Comparison of ENCODE assay signal across 16 cellular contexts in the genomic region with DNA sequence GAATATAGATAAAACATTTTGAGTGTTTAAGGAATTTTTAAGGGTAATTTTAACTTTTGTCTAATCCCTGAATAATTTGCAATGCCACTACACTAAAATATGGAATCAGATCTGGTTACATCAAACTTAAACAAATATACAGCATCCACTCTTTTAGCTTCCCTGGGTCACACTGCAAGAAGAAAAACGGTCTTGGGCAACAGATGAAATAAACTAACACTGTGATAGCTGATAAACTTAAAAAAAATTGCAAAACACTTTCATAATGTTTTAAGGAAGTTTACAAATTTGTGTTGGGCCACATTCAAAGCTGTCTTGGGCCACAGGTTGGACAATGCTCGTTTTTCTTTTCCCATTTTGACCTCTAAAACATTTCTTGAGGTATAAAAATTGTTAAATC. TPM values are rescaled to one million over a fixed set of nuclear protein-coding genes. Genes with fewer than 3 reads are reported as not detected.
DNase-seq lines count a peak whose midpoint lies in the region; ATAC-seq and TF ChIP-seq lines count a peak whose summit lies in the region.
"Had no signal": no experiment of that assay in that cellular context is flagged by ENCODE, and none has a peak within 500 bp of the region (broad histone marks: within the 10 kb centered on the region; RNA-seq: fewer than 3 reads in every experiment).

No MANE protein-coding gene starts in this region.

- no TSS peak for BruUV-seq in mammary epithelial cell (replicated peaks; lab: Mats Ljungman, UMichigan)

- no peaks in the 10 kb centered on the region for H3K79me2 ChIP-seq in H9 (ENCODE audit: insufficient read depth, low read length)
- H3K79me2 ChIP-seq in mammary epithelial cell (ENCODE audit: insufficient read depth, low read length), result no peaks in the 10 kb centered on the region

- H3K27ac ChIP-seq in H9 (ENCODE audit: insufficient read length, low read depth, low read length), result no peak overlapping the region
- H3K27ac ChIP-seq in mammary epithelial cell (ENCODE audit: insufficient read depth, low read depth, low read length), result no peak overlapping the region
- H3K27ac ChIP-seq: SK-N-MC, suprapubic skin had no signal

- no peak overlapping the region for H3T11ph ChIP-seq in H9 (ENCODE audit: low read length)

- peak overlapping the region in 2 of 3 experiments; percentile 49 to 98; a peak in 3 of 7 replicates for H3K27ac Mint-ChIP-seq in H9
- H3K27ac Mint-ChIP-seq in T-cell, result peak overlapping the region; percentile 91 to 94
- peak overlapping the region in 4 of 6 donors; percentile 0 to 37 (median 24) for H3K27ac Mint-ChIP-seq in immature natural killer cell

- TF ChIP-seq CTCF in H9 (conservative IDR thresholded peaks at IDR 0.05), result no peak
- no peak for TF ChIP-seq CTCF in mammary epithelial cell (conservative IDR thresholded peaks at IDR 0.05 in 1 of 2, IDR thresholded peaks at IDR 0.05 in 1 of 2; ENCODE audit: extremely low read depth in 1 of 2, insufficient read depth in 1 of 2, low read depth in 1 of 2, low read length in 2 of 2)

- no peak overlapping the region for H3K14ac ChIP-seq in H9 (ENCODE audit: insufficient read depth, low read length)

- H3K4me1 ChIP-seq in H9 (ENCODE audit: insufficient read depth, low read length) (peaks cover 3% of the 10 kb centered on the region; the same call in 1 of the 2 replicates), mammary epithelial cell (ENCODE audit: insufficient read depth, low read length) (peaks cover 11% of the 10 kb centered on the region)
- H3K4me1 ChIP-seq: suprapubic skin had no signal

- no peak overlapping the region for H2AK5ac ChIP-seq in H9 (ENCODE audit: insufficient read length, low read length)

- ATAC-seq in T-cell (replicated peaks in 1 of 4), result no peak
- ATAC-seq in HG03095 (IDR thresholded peaks at IDR 0.05; ENCODE audit: unreplicated experiment), result no peak
- no peak for ATAC-seq in HG03354 (IDR thresholded peaks at IDR 0.05; ENCODE audit: poor library complexity, severe bottlenecking, unreplicated experiment)
- ATAC-seq: right cardiac atrium had no signal

- POLR2A ChIA-PET in T-cell (lab: Charles Lee), result no interaction called here

- no peak overlapping the region for H2BK20ac ChIP-seq in H9 (ENCODE audit: low read depth, low read length, poor library complexity, severe bottlenecking)

- H3K56ac ChIP-seq in H9 (ENCODE audit: insufficient read length, low read depth, low read length), result no peak overlapping the region

- no peak overlapping the region for H2BK15ac ChIP-seq in H9 (ENCODE audit: low read depth, low read length)

- H3K36me3 ChIP-seq in mammary epithelial cell (ENCODE audit: insufficient read depth, low read length), result peaks cover 9% of the 10 kb centered on the region

- WGBS in H9 (ENCODE audit: extremely low coverage, insufficient read length, low lambda C conversion rate), result no CpG with 5 or more reads among the region's 2 CpGs
- 42% methylated on average over 2 of the region's 2 CpGs for WGBS in mammary epithelial cell (ENCODE audit: low coverage, missing lambda C conversion rate)

- H3K9ac ChIP-seq in H9 (ENCODE audit: extremely low read depth, insufficient read length, low read length) (no peak overlapping the region), mammary epithelial cell (ENCODE audit: insufficient read depth, low read length) (no peak overlapping the region)

- no peak overlapping the region for H3K4me2 ChIP-seq in H9 (ENCODE audit: insufficient read depth, insufficient read length, low read length)
- no peak overlapping the region for H3K4me2 ChIP-seq in mammary epithelial cell (ENCODE audit: insufficient read depth, low read depth, low read length)

- H3K18ac ChIP-seq in H9 (ENCODE audit: insufficient read length, low read depth, low read length), result no peak overlapping the region

- dilution Hi-C loops in mammary epithelial cell (cut with HindIII; ENCODE audit: low sequenced_read_pairs), result no loop called here

- H2AFZ ChIP-seq in H9 (ENCODE audit: low read length), result no peak overlapping the region
- H2AFZ ChIP-seq in mammary epithelial cell (ENCODE audit: low read depth, low read length), result no peak overlapping the region

- H3K9me3 Mint-ChIP-seq in H9 (no peaks in the 10 kb centered on the region), T-cell (peaks cover 0 to 1% (median under 1%) of the 10 kb centered on the region in 3 donors), immature natural killer cell (no peaks in the 10 kb centered on the region)

- H3K79me1 ChIP-seq in H9 (ENCODE audit: insufficient read depth, low read depth, low read length, poor library complexity, severe bottlenecking), result no peaks in the 10 kb centered on the region

- no peak overlapping the region for H2BK12ac ChIP-seq in H9 (ENCODE audit: insufficient read length, low read depth, low read length)

- CTCF ChIA-PET in T-cell (lab: Charles Lee), result interaction anchor here in 1 of 2 donors (0.6 kb wide), 1 partner anchor 103 kb away, joined by 3 read pairs; no protein-coding TSS in a partner anchor
- CTCF ChIA-PET in mammary epithelial cell (lab: Charles Lee; ENCODE audit: low non-redundant PET), result no interaction called here

- H4K5ac ChIP-seq in H9 (ENCODE audit: insufficient read length, low read depth, low read length), result no peak overlapping the region

- H3K23me2 ChIP-seq in H9 (ENCODE audit: insufficient read length, low read depth, low read length, poor library complexity, severe bottlenecking), result no peaks in the 10 kb centered on the region

- no peak overlapping the region for H4K91ac ChIP-seq in H9 (ENCODE audit: insufficient read length, low read depth, low read length)

- intact Hi-C loops in mammary epithelial cell (cut with micrococcal nuclease), result no loop called here

- H3K27me3 Mint-ChIP-seq in H9 (ENCODE audit: low read depth) (no peaks in the 10 kb centered on the region), T-cell (no peaks in the 10 kb centered on the region), immature natural killer cell (ENCODE audit: low read depth in 3 of 3) (no peaks in the 10 kb centered on the region)

- no peak overlapping the region for H2BK120ac ChIP-seq in H9 (ENCODE audit: low read depth, low read length, poor library complexity, severe bottlenecking)

- H3K4me3 Mint-ChIP-seq in H9, result no peak overlapping the region
- H3K4me3 Mint-ChIP-seq in T-cell, result peak overlapping the region in 1 of 3 donors; percentile 6
- no peak overlapping the region for H3K4me3 Mint-ChIP-seq in immature natural killer cell

- no peak overlapping the region for H3K4ac ChIP-seq in H9 (ENCODE audit: low read depth, low read length)

- no peak overlapping the region for H2BK5ac ChIP-seq in H9 (ENCODE audit: insufficient read length, low read length)

- H3K23ac ChIP-seq in H9 (ENCODE audit: insufficient read length, low read depth, low read length), result no peak overlapping the region

- H4K8ac ChIP-seq in H9 (replicated peaks; ENCODE audit: insufficient read length, low read depth, low read length), result no peak overlapping the region

- in situ Hi-C loops in mammary epithelial cell (cut with MboI; ENCODE audit: low sequenced_read_pairs in 2 of 2), result no loop called here

- H3K27me3 ChIP-seq in H9 (ENCODE audit: insufficient read depth, low read length), result no peaks in the 10 kb centered on the region
- H3K27me3 ChIP-seq in mammary epithelial cell (ENCODE audit: insufficient read depth, low read length), result no peaks in the 10 kb centered on the region
- H3K27me3 ChIP-seq: suprapubic skin had no signal

- H4K20me1 ChIP-seq in H9 (ENCODE audit: control insufficient read depth, insufficient read depth, insufficient read length) (no peaks in the 10 kb centered on the region), mammary epithelial cell (ENCODE audit: insufficient read depth, low read length) (no peaks in the 10 kb centered on the region)

- H3K36me3 Mint-ChIP-seq in H9 (ENCODE audit: insufficient read depth in 1 of 3, low read depth in 3 of 3), result peaks cover 22 to 31% (median 29%) of the 10 kb centered on the region in 3 experiments; a peak in 6 of 7 replicates
- peaks cover 31% of the 10 kb centered on the region for H3K36me3 Mint-ChIP-seq in T-cell
- H3K36me3 Mint-ChIP-seq in immature natural killer cell, result peaks cover 0 to 19% (median 13%) of the 10 kb centered on the region in 3 donors

- H3K4me3 ChIP-seq in mammary epithelial cell (replicated peaks in 1 of 3; ENCODE audit: insufficient read depth in 1 of 3, low read depth in 2 of 3, low read length in 3 of 3), result no peak overlapping the region
- H3K4me3 ChIP-seq: SK-N-MC, suprapubic skin had no signal

- H3K4me1 Mint-ChIP-seq in H9 (peaks cover 13 to 14% of the 10 kb centered on the region in 2 experiments), T-cell (peaks cover 56 to 61% (median 59%) of the 10 kb centered on the region in 3 donors), immature natural killer cell (peaks cover 11% of the 10 kb centered on the region in 2 donors)

- no peaks in the 10 kb centered on the region for H3K9me3 ChIP-seq in H9 (ENCODE audit: control insufficient read depth, low read depth, low read length)
- H3K9me3 ChIP-seq in mammary epithelial cell (replicated peaks; ENCODE audit: insufficient read depth, low read length), result no peaks in the 10 kb centered on the region
- H3K9me3 ChIP-seq: suprapubic skin had no signal

- DNase-seq in CD1c-positive myeloid dendritic cell (ENCODE audit: extremely low spot score), result peak; percentile 19
- no peak for DNase-seq in H9
- DNase-seq in T-cell, result no peak
- no peak for DNase-seq in immature natural killer cell
- no peak for DNase-seq in HuH-7 (ENCODE audit: low spot score)
- DNase-seq in mammary epithelial cell, result no peak
- DNase-seq: DMS153; Karpas-422; NCI-H1436; NCI-H345; right cardiac atrium; stimulated activated CD4-positive, alpha-beta T cell treated with anti-CD3 and anti-CD28 coated beads, Interleukin-2, amount 100 ng/mL, for 24 hours had no signal

RNA-seq across cellular contexts. Expression of gene CCDC66, which starts 34.3 kb away (rescaled TPM):
- 25.4 and 32.0 TPM in 2 replicates for total RNA-seq in H9 (2021)
- 10 to 100 TPM; 57.8 to 75.2 (median 72.6) TPM for total RNA-seq in T-cell
- 10 to 100 TPM in 2 of 3 donors, 1 to 10 TPM in 1; 9.8 to 14.0 (median 11.1) TPM for polyA plus RNA-seq in immature natural killer cell
- total RNA-seq in mammary epithelial cell, result 10 to 100 TPM; 19.6 to 20.7 TPM
- 4.0 TPM for polyA plus RNA-seq in mammary epithelial cell
- 40.5 TPM for polyA minus RNA-seq in mammary epithelial cell

Comparison
In these comparisons a context has a peak if more than half of its experiments do, and no peak if none do; other contexts are left out.
1. H3K27ac Mint-ChIP-seq: peak in every context shown above with its lines; median percentile 92 in T-cell; 74 in H9; 24 in immature natural killer cell.